In the genomic region with DNA sequence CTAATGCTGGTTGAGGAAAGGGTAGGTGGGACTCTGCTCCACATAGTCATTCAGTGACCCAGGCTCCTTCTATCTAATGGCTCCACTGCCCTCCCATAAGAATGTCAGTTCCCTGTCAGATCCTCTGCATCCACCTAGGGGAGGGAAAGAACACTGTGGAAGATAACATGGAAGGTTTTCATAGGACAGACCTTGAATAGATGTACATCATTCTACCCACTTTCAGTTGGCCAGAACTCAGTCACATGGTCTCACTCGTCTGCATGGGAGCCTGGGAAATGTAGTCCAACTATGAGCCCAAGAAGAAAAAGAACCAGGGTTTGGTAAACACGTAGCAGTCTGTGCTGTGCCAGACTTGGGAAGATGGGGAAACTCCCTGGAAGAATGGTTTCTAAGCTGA, we compare ENCODE assay signal across 14 cellular contexts. TPM values are rescaled to one million over a fixed set of nuclear protein-coding genes. Genes with fewer than 3 reads are reported as not detected.
DNase-seq lines count a peak whose midpoint lies in the region; ATAC-seq and TF ChIP-seq lines count a peak whose summit lies in the region.
"Had no signal": no experiment of that assay in that cellular context is flagged by ENCODE, and none has a peak within 500 bp of the region (broad histone marks: within the 10 kb centered on the region; RNA-seq: fewer than 3 reads in every experiment).

No MANE protein-coding gene starts in this region.

- H3K4me3 ChIP-seq in NT2/D1 (ENCODE audit: insufficient read length, low read depth) = no peak overlapping the region
- no peak overlapping the region for H3K4me3 ChIP-seq in epithelial cell of esophagus (ENCODE audit: low read length)
- no peak overlapping the region for H3K4me3 ChIP-seq in dorsolateral prefrontal cortex
- H3K4me3 ChIP-seq: prostate gland, stomach, uterus had no signal

- no peak overlapping the region for H3K9ac ChIP-seq in NT2/D1 (ENCODE audit: insufficient read length, low read depth)

- peaks cover 2% of the 10 kb centered on the region for H3K4me1 ChIP-seq in NT2/D1 (ENCODE audit: insufficient read depth, insufficient read length)
- H3K4me1 ChIP-seq: prostate gland, stomach, uterus had no signal

- H3K36me3 ChIP-seq in NT2/D1 (ENCODE audit: insufficient read depth, insufficient read length, low read length) = no peaks in the 10 kb centered on the region
- H3K36me3 ChIP-seq: prostate gland, stomach, uterus had no signal

- H3K27me3 ChIP-seq in NT2/D1 (ENCODE audit: insufficient read depth, insufficient read length) = no peaks in the 10 kb centered on the region
- H3K27me3 ChIP-seq in dorsolateral prefrontal cortex = peaks cover 0 to 17% (median 0%) of the 10 kb centered on the region in 45 donors
- H3K27me3 ChIP-seq: uterus had no signal

- no peak for TF ChIP-seq CTCF in epithelial cell of esophagus (IDR thresholded peaks at IDR 0.05; ENCODE audit: insufficient read depth, low read depth, low read length, missing control alignments)
- TF ChIP-seq CTCF in dorsolateral prefrontal cortex (IDR thresholded peaks at IDR 0.05 in 54 of 56, conservative IDR thresholded peaks at IDR 0.05 in 2 of 56; ENCODE audit: low read depth in 1 of 56, partially characterized antibody in 56 of 56) = no peak

- no peak for ATAC-seq in left ventricle myocardium superior

- intact Hi-C loops in dorsolateral prefrontal cortex (cut with DNase I) (no loop called here), left ventricle myocardium superior (cut with micrococcal nuclease) (no loop called here)

- no peak overlapping the region for H3K27ac ChIP-seq in dorsolateral prefrontal cortex
- H3K27ac ChIP-seq: prostate gland, stomach, uterus had no signal

- peak; percentile 29 for DNase-seq in Daoy (ENCODE audit: low read depth)
- peak; percentile 14 for DNase-seq in HEK293T (ENCODE audit: extremely low spot score)
- peak; percentile 20 for DNase-seq in NT2/D1 (ENCODE audit: low read depth, low spot score)
- DNase-seq in epithelial cell of esophagus (ENCODE audit: low read depth) = peak; percentile 19
- no peak for DNase-seq in dorsolateral prefrontal cortex
- no peak for DNase-seq in left ventricle myocardium superior
- DNase-seq in midbrain (lab: John Stamatoyannopoulos, UW) = no peak
- DNase-seq in activated T-cell treated with anti-CD3 and anti-CD28 coated beads, Interleukin-2, amount 50 U/mL, for 1 hour = no peak
- DNase-seq: activated gamma-delta T cell treated with Interleukin-2 at 50 U/mL for 16 hours; NCI-H1694; stimulated activated CD4-positive, alpha-beta T cell treated with anti-CD3 and anti-CD28 coated beads, Interleukin-12 subunit alpha, Interleukin-12 subunit beta, amount 100 ng/mL, for 4 hours; stomach; uterus had no signal

- CTCF ChIA-PET in HEK293T (lab: Yijun Ruan, JAX) = no interaction called here

- POLR2A ChIA-PET in HEK293T (lab: Yijun Ruan, JAX) = no interaction called here

- H3K9me3 ChIP-seq in NT2/D1 (ENCODE audit: insufficient read depth, low read length) = no peaks in the 10 kb centered on the region; the same call in 1 of the 2 replicates
- H3K9me3 ChIP-seq: prostate gland, stomach, uterus had no signal

TF ChIP-seq in HEK293T, 16 proteins besides CTCF, POLR2A, EP300 and RAD21:
- no peak for TF ChIP-seq FOXA1 (IDR thresholded peaks at IDR 0.05)
- no peak for TF ChIP-seq ZNF384 (IDR thresholded peaks at IDR 0.05)

RNA-seq across cellular contexts. Expression of gene SCNN1B, which starts 27.1 kb away (rescaled TPM):
- not detected in 2 replicates for total RNA-seq in Daoy (2014; rRNA removed; shearing (Covaris generic))
- total RNA-seq in dorsolateral prefrontal cortex (under 1 TPM in 1 of 120 experiments, not detected in 119; 0.98 TPM), left ventricle myocardium superior (1.4 TPM)

Comparison
In these comparisons a context has a peak if more than half of its experiments do, and no peak if none do; other contexts are left out.
1. DNase-seq: peak in Daoy (single experiment), HEK293T (single experiment), NT2/D1 (single experiment) and epithelial cell of esophagus (single experiment); none in dorsolateral prefrontal cortex (0 of 10), left ventricle myocardium superior (single experiment), midbrain (single experiment) and activated T-cell treated with anti-CD3 and anti-CD28 coated beads, Interleukin-2, amount 50 U/mL, for 1 hour (single experiment).